Comparison of ENCODE assay signal across 13 cellular contexts in genomic region chr7:121202125-121202524, GRCh38.
"Had no signal": no experiment of that assay in that cellular context is flagged by ENCODE, and none has a peak within 500 bp of the region (broad histone marks: within the 10 kb centered on the region; RNA-seq: fewer than 3 reads in every experiment).

No MANE protein-coding gene starts in this region.

- H3K27ac Mint-ChIP-seq: activated CD4-positive, alpha-beta memory T cell treated with anti-CD3 and anti-CD28 coated beads, Interleukin-2, amount 10 ng/mL, durations not matched to agents 7 days and 5 days; activated CD4-positive, alpha-beta T cell treated with anti-CD3 and anti-CD28 coated beads for 36 hours had no signal

- H3K4me3 ChIP-seq: ascending aorta, esophagus muscularis mucosa, left ventricle myocardium inferior had no signal

- ATAC-seq: activated CD4-positive, alpha-beta T cell treated with anti-CD3 and anti-CD28 coated beads for 36 hours had no signal

- H3K4me3 Mint-ChIP-seq: activated CD4-positive, alpha-beta memory T cell treated with anti-CD3 and anti-CD28 coated beads, Interleukin-2, amount 10 ng/mL, durations not matched to agents 7 days and 5 days; activated CD4-positive, alpha-beta T cell treated with anti-CD3 and anti-CD28 coated beads for 36 hours; neural crest cell had no signal

- H3K27me3 ChIP-seq: ascending aorta, esophagus muscularis mucosa had no signal

- H3K4me1 ChIP-seq: parathyroid adenoma had no signal

- H3K36me3 ChIP-seq: esophagus muscularis mucosa, left ventricle myocardium inferior had no signal

- H3K4me1 Mint-ChIP-seq: activated CD4-positive, alpha-beta memory T cell treated with anti-CD3 and anti-CD28 coated beads, Interleukin-2, amount 10 ng/mL, durations not matched to agents 7 days and 5 days; activated CD4-positive, alpha-beta T cell treated with anti-CD3 and anti-CD28 coated beads for 36 hours had no signal

- H3K9me3 ChIP-seq: ascending aorta, esophagus muscularis mucosa, left ventricle myocardium inferior had no signal

- H3K9me3 Mint-ChIP-seq: activated CD4-positive, alpha-beta memory T cell treated with anti-CD3 and anti-CD28 coated beads, Interleukin-2, amount 10 ng/mL, durations not matched to agents 7 days and 5 days; neural crest cell had no signal

- DNase-seq: activated CD4-positive, alpha-beta memory T cell treated with anti-CD3 and anti-CD28 coated beads, Interleukin-2, amount 10 ng/mL, durations not matched to agents 7 days and 5 days; activated CD4-positive, alpha-beta T cell treated with anti-CD3 and anti-CD28 coated beads for 36 hours; activated CD8-positive, alpha-beta memory T cell treated with anti-CD3 and anti-CD28 coated beads, Interleukin-2, amount 50 U/mL, for 48 hours; head of caudate nucleus; left ventricle myocardium inferior; small intestine; stimulated activated naive CD4-positive, alpha-beta T cell; SW 1271; trophoblast cell had no signal

- H3K27ac ChIP-seq: ascending aorta, esophagus muscularis mucosa, left ventricle myocardium inferior, parathyroid adenoma had no signal
